In the genomic region with DNA sequence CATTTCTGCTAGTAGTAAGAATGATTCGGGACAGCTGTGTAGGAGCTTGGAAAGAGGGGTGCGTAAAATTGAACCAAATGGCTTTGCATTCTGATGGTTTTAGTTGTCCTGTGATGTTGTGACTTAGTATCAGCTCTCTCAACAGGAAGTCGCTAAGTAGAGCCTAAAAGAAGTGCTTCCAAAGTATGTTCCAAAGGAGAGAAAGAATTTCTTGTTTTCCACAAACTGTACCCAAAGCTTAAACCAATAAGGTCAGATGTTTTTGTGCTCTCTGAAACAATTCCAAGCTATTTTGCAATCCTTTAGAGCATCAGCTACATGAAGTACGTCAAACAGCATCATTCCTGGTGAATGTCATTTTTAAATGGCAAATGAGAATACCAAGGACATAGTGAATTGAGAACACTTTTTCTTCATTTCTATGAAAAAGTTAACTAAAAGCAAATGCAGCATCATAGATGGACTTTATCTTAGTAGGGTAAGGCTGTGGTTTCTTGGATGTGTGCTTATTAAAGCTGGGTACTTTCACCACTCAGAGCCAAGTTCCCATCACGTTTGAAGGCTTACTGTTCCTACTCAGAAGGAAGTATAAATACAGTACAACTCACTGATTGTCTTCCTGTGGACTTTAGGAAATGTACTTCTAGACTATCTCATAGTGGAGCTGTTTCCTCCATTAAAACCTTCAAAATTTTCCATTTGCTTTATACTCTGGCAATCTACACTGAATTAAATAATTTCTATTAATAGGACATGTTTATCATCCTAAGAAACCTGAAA, we compare ENCODE assay signal across 13 cellular contexts.
A peak's percentile ranks its signal among the peaks of the same experiment; 100 is the strongest.
DNase-seq lines count a peak whose midpoint lies in the region; ATAC-seq and TF ChIP-seq lines count a peak whose summit lies in the region.
"Had no signal": no experiment of that assay in that cellular context is flagged by ENCODE, and none has a peak within 500 bp of the region (broad histone marks: within the 10 kb centered on the region; RNA-seq: fewer than 3 reads in every experiment).

No MANE protein-coding gene starts in this region.

- H3K9me3 Mint-ChIP-seq in activated T-helper 2 cell treated with anti-CD3 and anti-CD28 coated beads, Interferon-gamma antibody, Interleukin-2, Interleukin-4, amounts not matched to agents 10 μg/mL and 5 μg/mL and 100 μg/mL, durations not matched to agents 14 hours and 24 hours and 36 hours = no peaks in the 10 kb centered on the region
- H3K9me3 Mint-ChIP-seq: T-helper 1 cell treated with Interleukin-12 subunit alpha and Interleukin-12 subunit beta and Interleukin-4 antibody, amounts not matched to agents 30 μg/mL and 1 μg/mL, for 36 hours had no signal

- H3K27me3 ChIP-seq in SJCRH30 (no peaks in the 10 kb centered on the region), testis (no peaks in the 10 kb centered on the region)

- WGBS in testis, 2 donors = 52 to 57% methylated on average over 5 of the region's 5 CpGs

- intact Hi-C loops in mucosa of descending colon (cut with DNase I, micrococcal nuclease) = no loop called here
- intact Hi-C loops in testis (cut with DNase I; ENCODE audit: low total_unique reads) = no loop called here
- intact Hi-C loops in posterior vena cava (cut with DNase I) = no loop called here
- intact Hi-C loops in activated T-helper 2 cell treated with anti-CD3 and anti-CD28 coated beads, Interferon-gamma antibody, Interleukin-2, Interleukin-4, amounts not matched to agents 10 μg/mL and 5 μg/mL and 100 μg/mL, durations not matched to agents 14 hours and 24 hours and 36 hours (cut with micrococcal nuclease) = no loop called here

- H3K4me1 Mint-ChIP-seq in activated T-helper 2 cell treated with anti-CD3 and anti-CD28 coated beads, Interferon-gamma antibody, Interleukin-2, Interleukin-4, amounts not matched to agents 10 μg/mL and 5 μg/mL and 100 μg/mL, durations not matched to agents 14 hours and 24 hours and 36 hours (ENCODE audit: low read depth) = peaks cover 3% of the 10 kb centered on the region

- ATAC-seq in mucosa of descending colon (peak; percentile 22), GM19328 (IDR thresholded peaks at IDR 0.05; ENCODE audit: unreplicated experiment) (no peak)

- TF ChIP-seq CTCF in mucosa of descending colon (IDR thresholded peaks at IDR 0.05) = no peak
- no peak for TF ChIP-seq CTCF in testis (IDR thresholded peaks at IDR 0.05)

- H3K36me3 ChIP-seq in SJCRH30 (no peaks in the 10 kb centered on the region), mucosa of descending colon (ENCODE audit: low read depth) (no peaks in the 10 kb centered on the region), testis (ENCODE audit: low read depth, missing control alignments) (no peaks in the 10 kb centered on the region)

- H3K4me3 ChIP-seq in SJCRH30 (no peak overlapping the region), mucosa of descending colon (no peak overlapping the region), testis (no peak overlapping the region)

- no peak overlapping the region for H3K4me3 Mint-ChIP-seq in activated T-helper 2 cell treated with anti-CD3 and anti-CD28 coated beads, Interferon-gamma antibody, Interleukin-2, Interleukin-4, amounts not matched to agents 10 μg/mL and 5 μg/mL and 100 μg/mL, durations not matched to agents 14 hours and 24 hours and 36 hours (ENCODE audit: low read depth)
- H3K4me3 Mint-ChIP-seq: T-helper 1 cell treated with Interleukin-12 subunit alpha and Interleukin-12 subunit beta and Interleukin-4 antibody, amounts not matched to agents 30 μg/mL and 1 μg/mL, for 36 hours had no signal

- H3K27ac ChIP-seq in SJCRH30 = peak overlapping the region; percentile 57
- H3K27ac ChIP-seq in testis = peak overlapping the region; percentile 37 to 74

- DNase-seq in SJCRH30 (peak; percentile 47 to 75), fibroblast of peridontal ligament (ENCODE audit: extremely low read depth) (peak; percentile 91), mucosa of descending colon (no peak), testis (no peak), hypothalamus (lab: John Stamatoyannopoulos, UW) (no peak), posterior vena cava (ENCODE audit: low spot score) (no peak)
- DNase-seq in activated T-helper 2 cell treated with anti-CD3 and anti-CD28 coated beads, Interferon-gamma antibody, Interleukin-2, Interleukin-4, amounts not matched to agents 10 μg/mL and 5 μg/mL and 100 μg/mL, durations not matched to agents 14 hours and 24 hours and 36 hours (ENCODE audit: low spot score) = no peak
- DNase-seq: activated naive CD4-positive, alpha-beta T cell treated with anti-CD3 and anti-CD28 coated beads, Interleukin-2, amount 50 U/mL, for 16 hours; COR-L47; effector memory CD4-positive, alpha-beta T cell; NCI-H2029 had no signal

- no peak overlapping the region for H3K27ac Mint-ChIP-seq in activated T-helper 2 cell treated with anti-CD3 and anti-CD28 coated beads, Interferon-gamma antibody, Interleukin-2, Interleukin-4, amounts not matched to agents 10 μg/mL and 5 μg/mL and 100 μg/mL, durations not matched to agents 14 hours and 24 hours and 36 hours
- H3K27ac Mint-ChIP-seq: T-helper 1 cell treated with Interleukin-12 subunit alpha and Interleukin-12 subunit beta and Interleukin-4 antibody, amounts not matched to agents 30 μg/mL and 1 μg/mL, for 36 hours had no signal

- TF ChIP-seq POLR2A in testis (IDR thresholded peaks at IDR 0.05) = no peak

- H3K4me1 ChIP-seq in SJCRH30 (peaks cover 16% of the 10 kb centered on the region), mucosa of descending colon (ENCODE audit: low read depth) (no peaks in the 10 kb centered on the region), testis (peaks cover 7% of the 10 kb centered on the region)

- H3K9me3 ChIP-seq in SJCRH30 (replicated peaks) = no peaks in the 10 kb centered on the region
- no peaks in the 10 kb centered on the region for H3K9me3 ChIP-seq in mucosa of descending colon
- no peaks in the 10 kb centered on the region for H3K9me3 ChIP-seq in testis

- H3K36me3 Mint-ChIP-seq in activated T-helper 2 cell treated with anti-CD3 and anti-CD28 coated beads, Interferon-gamma antibody, Interleukin-2, Interleukin-4, amounts not matched to agents 10 μg/mL and 5 μg/mL and 100 μg/mL, durations not matched to agents 14 hours and 24 hours and 36 hours (ENCODE audit: low read depth) = no peaks in the 10 kb centered on the region

- H3K27me3 Mint-ChIP-seq in activated T-helper 2 cell treated with anti-CD3 and anti-CD28 coated beads, Interferon-gamma antibody, Interleukin-2, Interleukin-4, amounts not matched to agents 10 μg/mL and 5 μg/mL and 100 μg/mL, durations not matched to agents 14 hours and 24 hours and 36 hours (ENCODE audit: low read depth) = peaks cover 11% of the 10 kb centered on the region

Comparison
In these comparisons a context has a peak if more than half of its experiments do, and no peak if none do; other contexts are left out.
1. DNase-seq: peak in SJCRH30 (2 of 2) and fibroblast of peridontal ligament (single experiment); none in mucosa of descending colon (0 of 3), testis (single experiment), hypothalamus (0 of 51), posterior vena cava (single experiment) and activated T-helper 2 cell treated with anti-CD3 and anti-CD28 coated beads, Interferon-gamma antibody, Interleukin-2, Interleukin-4, amounts not matched to agents 10 μg/mL and 5 μg/mL and 100 μg/mL, durations not matched to agents 14 hours and 24 hours and 36 hours (single experiment).